ENCODE assay signal across 8 cellular contexts in the genomic region with DNA sequence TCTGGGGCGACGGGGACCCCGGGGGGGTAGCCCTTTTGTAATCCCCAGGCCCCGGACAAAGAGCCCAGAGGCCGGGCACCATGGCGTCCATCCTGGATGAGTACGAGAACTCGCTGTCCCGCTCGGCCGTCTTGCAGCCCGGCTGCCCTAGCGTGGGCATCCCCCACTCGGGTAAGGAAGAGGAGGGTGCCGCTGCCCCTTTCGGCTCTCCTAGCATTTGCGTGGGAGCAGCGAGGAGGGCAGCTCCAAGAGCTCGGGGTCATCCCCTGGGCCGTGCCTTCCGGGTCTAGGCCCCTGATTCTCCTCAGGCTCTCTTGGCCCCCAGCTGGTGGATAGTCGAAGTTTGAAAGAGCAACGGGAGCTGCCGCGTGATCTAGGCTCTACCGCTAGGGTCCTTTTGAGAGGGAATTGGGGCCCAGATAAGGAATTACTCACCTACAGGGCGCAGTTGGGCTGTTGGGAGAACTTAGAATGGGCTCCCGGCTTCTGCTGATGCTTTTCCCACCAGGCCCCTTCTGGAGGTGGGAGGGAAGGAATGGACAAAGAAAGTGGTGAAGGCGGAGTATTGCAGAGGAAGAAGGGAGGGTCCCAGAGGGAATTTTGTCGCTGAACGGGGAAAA. TPM values are rescaled to one million over a fixed set of nuclear protein-coding genes. Genes with fewer than 3 reads are reported as not detected.
DNase-seq lines count a peak whose midpoint lies in the region; ATAC-seq, FAIRE-seq and TF ChIP-seq lines count a peak whose summit lies in the region.

No MANE protein-coding gene starts in this region.

- peak overlapping the region; percentile 90 for H3K4me2 ChIP-seq in GM23248 (ENCODE audit: unreplicated experiment)

- 0 to 1% methylated on average over 29 to 31 of the region's 31 CpGs for WGBS in GM23248 (ENCODE audit: low coverage in 1 of 2, low lambda C conversion rate in 2 of 2, missing lambda C conversion rate in 2 of 2), 2 experiments
- 2% methylated on average over 31 of the region's 31 CpGs for WGBS in liver

- H3K27ac Mint-ChIP-seq in dendritic cell treated with granulocyte-macrophage colony-stimulating factor and Interleukin-4, amounts not matched to agents 40 ng/mL and 50 ng/mL, for 4 days: peak overlapping the region; percentile 100
- peak overlapping the region; percentile 99 for H3K27ac Mint-ChIP-seq in stimulated activated memory B cell treated with anti-CD40 and anti-IgM and Interleukin-4, amounts not matched to agents 10 μg/mL and 1 μg/mL and 100 μg/mL, for 72 hours

- peaks cover 51% of the 10 kb centered on the region for H3K4me1 Mint-ChIP-seq in dendritic cell treated with granulocyte-macrophage colony-stimulating factor and Interleukin-4, amounts not matched to agents 40 ng/mL and 50 ng/mL, for 4 days (ENCODE audit: low read depth)
- peaks cover 65% of the 10 kb centered on the region for H3K4me1 Mint-ChIP-seq in stimulated activated memory B cell treated with anti-CD40 and anti-IgM and Interleukin-4, amounts not matched to agents 10 μg/mL and 1 μg/mL and 100 μg/mL, for 72 hours

- peak; percentile 76 for ATAC-seq in stimulated activated memory B cell treated with anti-CD40 and anti-IgM and Interleukin-4, amounts not matched to agents 10 μg/mL and 1 μg/mL and 100 μg/mL, for 72 hours

- peaks cover 45% of the 10 kb centered on the region for H3K79me2 ChIP-seq in GM23248 (ENCODE audit: insufficient read depth)

- no peaks in the 10 kb centered on the region for H3K9me3 Mint-ChIP-seq in dendritic cell treated with granulocyte-macrophage colony-stimulating factor and Interleukin-4, amounts not matched to agents 40 ng/mL and 50 ng/mL, for 4 days
- no peaks in the 10 kb centered on the region for H3K9me3 Mint-ChIP-seq in stimulated activated memory B cell treated with anti-CD40 and anti-IgM and Interleukin-4, amounts not matched to agents 10 μg/mL and 1 μg/mL and 100 μg/mL, for 72 hours

- H3K4me1 ChIP-seq in GM23248 (ENCODE audit: insufficient read depth) (0 out of 2 replicates have a peak, but pooled peaks cover 8% of the 10 kb centered on the region), liver (ENCODE audit: control insufficient read depth in 4 of 4, insufficient read depth in 4 of 4, low read length in 3 of 4) (peaks cover 2 to 28% (median 15%) of the 10 kb centered on the region in 4 donors)

- no peak for FAIRE-seq in frontal cortex (lab: Jason Lieb, UNC)

- H3K27ac ChIP-seq in GM23248 (peak overlapping the region; percentile 94), liver (ENCODE audit: low read depth in 1 of 2, low read length in 2 of 2) (peak overlapping the region; percentile 80 to 83)

- in situ Hi-C loops in GM23248 (cut with MboI): no loop called here

- 0 out of 2 replicates have a peak, but pooled peaks cover 9% of the 10 kb centered on the region for H3K36me3 ChIP-seq in GM23248 (ENCODE audit: low read depth)
- peaks cover 7 to 13% (median 10%) of the 10 kb centered on the region in 4 donors for H3K36me3 ChIP-seq in liver (ENCODE audit: control insufficient read depth in 4 of 4, insufficient read depth in 3 of 4, low read depth in 1 of 4, low read length in 3 of 4)

- TF ChIP-seq CTCF in liver (IDR thresholded peaks at IDR 0.05; ENCODE audit: low read depth, low read length, missing input control): peak; percentile 54

- peak; percentile 93 for DNase-seq in ELR (ENCODE audit: low read depth)
- DNase-seq in GM23248: peak; percentile 94
- peak; percentile 5 to 7 for DNase-seq in NCI-H1930 (lab: John Stamatoyannopoulos, UW)
- peak; percentile 57 for DNase-seq in activated CD4-positive, CD25-positive, alpha-beta regulatory T cell treated with anti-CD3 and anti-CD28 coated beads, Interleukin-2, amount 50 U/mL, for 72 hours
- no peak for DNase-seq in frontal cortex (ENCODE audit: low spot score in 2 of 2)

- H3K4me3 ChIP-seq in GM23248 (peak overlapping the region; percentile 83), liver (ENCODE audit: low read depth in 1 of 3, low read length in 3 of 3) (peak overlapping the region; percentile 45 to 79 (median 70))

- intact Hi-C loops in dendritic cell treated with granulocyte-macrophage colony-stimulating factor and Interleukin-4, amounts not matched to agents 40 ng/mL and 50 ng/mL, for 4 days (cut with micrococcal nuclease): loop anchor here (1.0 to 5.0 kb wide), 5 partner anchors 37 to 377 kb away; no protein-coding TSS in a partner anchor

- H3K9ac ChIP-seq in GM23248: peak overlapping the region; percentile 99
- H3K9ac ChIP-seq in liver (ENCODE audit: low read depth in 1 of 2, low read length in 2 of 2): peak overlapping the region; percentile 48 to 85

- peak overlapping the region; percentile 85 for H2AFZ ChIP-seq in GM23248

- no peaks in the 10 kb centered on the region for H4K20me1 ChIP-seq in GM23248 (ENCODE audit: insufficient read depth)

- peak overlapping the region; percentile 100 for H3K4me3 Mint-ChIP-seq in dendritic cell treated with granulocyte-macrophage colony-stimulating factor and Interleukin-4, amounts not matched to agents 40 ng/mL and 50 ng/mL, for 4 days
- peak overlapping the region; percentile 100 for H3K4me3 Mint-ChIP-seq in stimulated activated memory B cell treated with anti-CD40 and anti-IgM and Interleukin-4, amounts not matched to agents 10 μg/mL and 1 μg/mL and 100 μg/mL, for 72 hours

- peaks cover 55% of the 10 kb centered on the region for H3K36me3 Mint-ChIP-seq in dendritic cell treated with granulocyte-macrophage colony-stimulating factor and Interleukin-4, amounts not matched to agents 40 ng/mL and 50 ng/mL, for 4 days (ENCODE audit: low read depth)
- peaks cover 32% of the 10 kb centered on the region for H3K36me3 Mint-ChIP-seq in stimulated activated memory B cell treated with anti-CD40 and anti-IgM and Interleukin-4, amounts not matched to agents 10 μg/mL and 1 μg/mL and 100 μg/mL, for 72 hours

- H3K9me3 ChIP-seq in GM23248 (ENCODE audit: low read depth): no peaks in the 10 kb centered on the region
- H3K9me3 ChIP-seq in liver (ENCODE audit: control insufficient read depth in 4 of 4, low read length in 3 of 4): no peaks in the 10 kb centered on the region

- no peaks in the 10 kb centered on the region for H3F3A ChIP-seq in GM23248 (ENCODE audit: insufficient read depth)

- peaks cover 7% of the 10 kb centered on the region for H3K27me3 Mint-ChIP-seq in dendritic cell treated with granulocyte-macrophage colony-stimulating factor and Interleukin-4, amounts not matched to agents 40 ng/mL and 50 ng/mL, for 4 days
- no peaks in the 10 kb centered on the region for H3K27me3 Mint-ChIP-seq in stimulated activated memory B cell treated with anti-CD40 and anti-IgM and Interleukin-4, amounts not matched to agents 10 μg/mL and 1 μg/mL and 100 μg/mL, for 72 hours

- H3K27me3 ChIP-seq in GM23248 (replicated peaks; ENCODE audit: insufficient read depth) (no peaks in the 10 kb centered on the region), liver (ENCODE audit: control insufficient read depth in 4 of 4, insufficient read depth in 4 of 4, low read length in 3 of 4) (no peaks in the 10 kb centered on the region)

- H3K9me2 ChIP-seq in GM23248 (ENCODE audit: insufficient read depth): no peaks in the 10 kb centered on the region

- TF ChIP-seq RAD21 in liver (IDR thresholded peaks at IDR 0.05): peak in 1 of 2 donors; percentile 40

TF ChIP-seq in liver, 16 proteins besides CTCF, POLR2A, EP300 and RAD21 (continues in another document):
- TF ChIP-seq ATF3 (IDR thresholded peaks at IDR 0.05) (no peak), NR2F2 (IDR thresholded peaks at IDR 0.05) (no peak), MAX (IDR thresholded peaks at IDR 0.05) (no peak)

RNA-seq across cellular contexts. Expression of gene VPS18, which starts 0.5 kb away (rescaled TPM):
- 30.4 and 32.7 TPM in 2 replicates for total RNA-seq in GM23248 (2014; rRNA removed; shearing (Covaris generic))
- polyA plus RNA-seq in GM23248 (2016; fragmentation: Nextera tagmentation; extraction: Ambion mirVana): 15.8 and 16.4 TPM in 2 replicates
- total RNA-seq in liver: 10 to 100 TPM in 1 of 2 donors, 1 to 10 TPM in 1; 9.8 to 15.3 TPM
- 10 to 100 TPM in 1 of 2 donors, 1 to 10 TPM in 1; 3.4 to 10.8 TPM for polyA plus RNA-seq in liver
- total RNA-seq in frontal cortex: 29.8 TPM

RNA-seq across cellular contexts. Expression of gene RHOV, which starts 20.8 kb away (rescaled TPM):
- total RNA-seq in GM23248 (2014; rRNA removed; shearing (Covaris generic)): not detected in 2 replicates
- polyA plus RNA-seq in GM23248 (2016; fragmentation: Nextera tagmentation; extraction: Ambion mirVana) (not detected in 2 replicates), liver (not detected)
- total RNA-seq in liver (under 1 TPM in 1 of 2 donors, not detected in 1; 0.05 TPM), frontal cortex (9.4 TPM)

RNA-seq across cellular contexts. Expression of gene DLL4, which starts 34.3 kb away (rescaled TPM):
- total RNA-seq in GM23248 (2014; rRNA removed; shearing (Covaris generic)): not detected in 2 replicates
- polyA plus RNA-seq in GM23248 (2016; fragmentation: Nextera tagmentation; extraction: Ambion mirVana) (not detected in 2 replicates), liver (1 to 10 TPM; 2.1 to 2.5 TPM)
- total RNA-seq in liver (1 to 10 TPM; 3.5 to 3.8 TPM), frontal cortex (4.1 TPM)

RNA-seq across cellular contexts. Expression of gene SPINT1, which starts 51.0 kb away (rescaled TPM):
- 7.8 TPM in 1 of 2 replicates, not detected in the other for total RNA-seq in GM23248 (2014; rRNA removed; shearing (Covaris generic))
- 0.19 and 0.24 TPM in 2 replicates for polyA plus RNA-seq in GM23248 (2016; fragmentation: Nextera tagmentation; extraction: Ambion mirVana)
- total RNA-seq in liver: 1 to 10 TPM; 1.2 to 2.6 TPM
- 1 to 10 TPM; 1.6 to 2.2 TPM for polyA plus RNA-seq in liver
- 1.6 TPM for total RNA-seq in frontal cortex

RNA-seq across cellular contexts. Expression of gene CHAC1, which starts 58.5 kb away (rescaled TPM):
- total RNA-seq in GM23248 (2014; rRNA removed; shearing (Covaris generic)): 65.8 and 74.4 TPM in 2 replicates
- polyA plus RNA-seq in GM23248 (2016; fragmentation: Nextera tagmentation; extraction: Ambion mirVana): 43.8 and 47.2 TPM in 2 replicates
- total RNA-seq in liver: 1 to 10 TPM in 1 of 2 donors, under 1 TPM in 1; 0.19 to 1.0 TPM
- polyA plus RNA-seq in liver: 1 to 10 TPM; 1.2 to 3.5 TPM
- total RNA-seq in frontal cortex: 2.9 TPM

Comparison
In these comparisons a context has a peak if more than half of its experiments do, and no peak if none do; other contexts are left out.
1. DNase-seq: peak in ELR (single experiment), GM23248 (single experiment), NCI-H1930 (2 of 2) and activated CD4-positive, CD25-positive, alpha-beta regulatory T cell treated with anti-CD3 and anti-CD28 coated beads, Interleukin-2, amount 50 U/mL, for 72 hours (single experiment); none in frontal cortex (0 of 2).